15 cellular contexts compared by ENCODE assay signal in the genomic region with DNA sequence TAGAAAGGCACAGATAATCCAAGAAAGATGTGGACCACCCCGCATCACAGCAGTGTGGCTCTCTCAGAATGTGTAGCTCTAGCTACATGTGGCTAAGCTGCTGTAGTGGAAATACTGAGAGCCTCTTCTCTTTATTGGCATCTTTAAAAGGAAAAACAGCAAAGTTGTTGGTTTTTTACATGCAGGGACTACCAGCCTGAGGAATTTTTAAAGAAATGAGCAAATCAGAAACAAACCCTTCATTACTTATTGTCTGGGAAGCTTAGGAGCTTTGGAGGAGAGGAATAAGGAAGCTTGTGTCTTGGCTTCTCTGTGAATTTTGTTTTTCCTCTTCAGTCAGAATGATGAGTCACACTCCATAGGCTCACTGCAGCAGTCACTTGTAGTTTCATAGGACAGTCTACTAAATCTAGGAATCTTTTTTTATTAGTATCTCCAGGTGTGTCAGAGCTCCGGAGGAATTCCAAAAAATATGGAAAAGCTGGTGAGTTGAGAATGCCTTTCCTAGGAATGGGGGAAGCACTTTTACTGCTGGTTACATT. TPM values are rescaled to one million over a fixed set of nuclear protein-coding genes. Genes with fewer than 3 reads are reported as not detected.
DNase-seq lines count a peak whose midpoint lies in the region; ATAC-seq and TF ChIP-seq lines count a peak whose summit lies in the region.
"Had no signal": no experiment of that assay in that cellular context is flagged by ENCODE, and none has a peak within 500 bp of the region (broad histone marks: within the 10 kb centered on the region; RNA-seq: fewer than 3 reads in every experiment).

No MANE protein-coding gene starts in this region.

- ATAC-seq in HG03196 (IDR thresholded peaks at IDR 0.05; ENCODE audit: unreplicated experiment) (no peak), GM19328 (IDR thresholded peaks at IDR 0.05; ENCODE audit: unreplicated experiment) (no peak), GM18870 (IDR thresholded peaks at IDR 0.05; ENCODE audit: unreplicated experiment) (no peak), HG02973 (IDR thresholded peaks at IDR 0.05; ENCODE audit: unreplicated experiment) (no peak)

- H3K4me1 Mint-ChIP-seq in brain, result no peaks in the 10 kb centered on the region

- DNase-seq in ACHN, result peak; percentile 23
- peak; percentile 73 for DNase-seq in HT1080 (ENCODE audit: low read depth)
- peak; percentile 53 for DNase-seq in iris pigment epithelial cell (ENCODE audit: low read depth)
- DNase-seq: activated CD4-positive, alpha-beta T cell treated with anti-CD3 and anti-CD28 coated beads, Interleukin-2, amount 50 U/mL, for 4 hours; BE2C; NCI-H526; stimulated activated CD4-positive, alpha-beta T cell treated with anti-CD3 and anti-CD28 coated beads, Interleukin-2, amount 100 ng/mL, for 24 hours; T1000; uterus had no signal

- in situ Hi-C loops in ACHN (cut with HindIII; ENCODE audit: low pct_ligation_motif_present, low pct_unique_long_range_greater_than_20kb, low sequenced_read_pairs), result no loop called here

- H3K9me3 Mint-ChIP-seq in brain, result no peaks in the 10 kb centered on the region
- H3K9me3 Mint-ChIP-seq: mesothelial cell of epicardium had no signal

- peaks cover 26% of the 10 kb centered on the region for H3K36me3 Mint-ChIP-seq in brain

- H3K4me3 Mint-ChIP-seq in brain, result no peak overlapping the region
- H3K4me3 Mint-ChIP-seq: mesothelial cell of epicardium had no signal

- TF ChIP-seq CTCF in brain (conservative IDR thresholded peaks at IDR 0.05), result no peak

- H3K27ac Mint-ChIP-seq in brain, result peak overlapping the region in 3 of 5 experiments; percentile 41 to 74 (median 55)
- H3K27ac Mint-ChIP-seq: mesothelial cell of epicardium had no signal

- H3K27me3 Mint-ChIP-seq in brain, result peaks cover 3% of the 10 kb centered on the region

RNA-seq across cellular contexts. Expression of a gene that starts 27.5 kb away (rescaled TPM):
- total RNA-seq in HT1080 (2014; rRNA removed; shearing (Covaris generic)), result 59.6 and 81.5 TPM in 2 replicates
- 32.7 and 35.0 TPM in 2 replicates for polyA plus RNA-seq in HT1080 (2015; cell fraction: cytosol; rRNA removed)
- polyA plus RNA-seq in HT1080 (2015; cell fraction: nucleus; rRNA removed), result 94.7 and 115 TPM in 2 replicates
- 36.8 TPM for polyA plus RNA-seq in brain (ENCODE audit: insufficient read depth, low read depth, low replicate concordance)

Comparison
In these comparisons a context has a peak if more than half of its experiments do, and no peak if none do; other contexts are left out.
1. DNase-seq: peak in every context shown above with its lines; median percentile 73 in HT1080; 53 in iris pigment epithelial cell; 23 in ACHN.